In the genomic region with DNA sequence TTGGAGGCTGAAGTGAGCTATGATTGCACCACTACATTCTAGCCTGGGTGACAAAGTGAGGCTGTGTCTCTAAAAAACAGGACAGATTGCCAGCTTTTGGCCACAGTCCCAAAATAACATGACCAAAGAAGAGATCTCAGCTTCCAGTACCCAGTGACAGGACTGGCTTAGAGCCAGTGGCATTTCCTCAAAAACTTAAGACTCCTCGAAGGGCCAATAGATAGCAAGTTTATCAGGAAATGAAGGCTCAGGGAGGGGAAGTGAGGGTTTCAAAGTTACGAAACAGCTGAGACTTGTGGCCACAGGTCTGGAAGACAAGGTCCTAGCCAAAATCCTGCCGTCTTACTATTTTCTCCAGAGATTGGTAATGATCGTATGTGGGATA, we compare ENCODE assay signal across 1 cellular context.
TF ChIP-seq lines count a peak whose summit lies in the region.

No MANE protein-coding gene starts in this region.

TF ChIP-seq in K562, 482 proteins besides CTCF, POLR2A, EP300 and RAD21 (continued from another document and continues in another):
- TF ChIP-seq, protein P1, sequence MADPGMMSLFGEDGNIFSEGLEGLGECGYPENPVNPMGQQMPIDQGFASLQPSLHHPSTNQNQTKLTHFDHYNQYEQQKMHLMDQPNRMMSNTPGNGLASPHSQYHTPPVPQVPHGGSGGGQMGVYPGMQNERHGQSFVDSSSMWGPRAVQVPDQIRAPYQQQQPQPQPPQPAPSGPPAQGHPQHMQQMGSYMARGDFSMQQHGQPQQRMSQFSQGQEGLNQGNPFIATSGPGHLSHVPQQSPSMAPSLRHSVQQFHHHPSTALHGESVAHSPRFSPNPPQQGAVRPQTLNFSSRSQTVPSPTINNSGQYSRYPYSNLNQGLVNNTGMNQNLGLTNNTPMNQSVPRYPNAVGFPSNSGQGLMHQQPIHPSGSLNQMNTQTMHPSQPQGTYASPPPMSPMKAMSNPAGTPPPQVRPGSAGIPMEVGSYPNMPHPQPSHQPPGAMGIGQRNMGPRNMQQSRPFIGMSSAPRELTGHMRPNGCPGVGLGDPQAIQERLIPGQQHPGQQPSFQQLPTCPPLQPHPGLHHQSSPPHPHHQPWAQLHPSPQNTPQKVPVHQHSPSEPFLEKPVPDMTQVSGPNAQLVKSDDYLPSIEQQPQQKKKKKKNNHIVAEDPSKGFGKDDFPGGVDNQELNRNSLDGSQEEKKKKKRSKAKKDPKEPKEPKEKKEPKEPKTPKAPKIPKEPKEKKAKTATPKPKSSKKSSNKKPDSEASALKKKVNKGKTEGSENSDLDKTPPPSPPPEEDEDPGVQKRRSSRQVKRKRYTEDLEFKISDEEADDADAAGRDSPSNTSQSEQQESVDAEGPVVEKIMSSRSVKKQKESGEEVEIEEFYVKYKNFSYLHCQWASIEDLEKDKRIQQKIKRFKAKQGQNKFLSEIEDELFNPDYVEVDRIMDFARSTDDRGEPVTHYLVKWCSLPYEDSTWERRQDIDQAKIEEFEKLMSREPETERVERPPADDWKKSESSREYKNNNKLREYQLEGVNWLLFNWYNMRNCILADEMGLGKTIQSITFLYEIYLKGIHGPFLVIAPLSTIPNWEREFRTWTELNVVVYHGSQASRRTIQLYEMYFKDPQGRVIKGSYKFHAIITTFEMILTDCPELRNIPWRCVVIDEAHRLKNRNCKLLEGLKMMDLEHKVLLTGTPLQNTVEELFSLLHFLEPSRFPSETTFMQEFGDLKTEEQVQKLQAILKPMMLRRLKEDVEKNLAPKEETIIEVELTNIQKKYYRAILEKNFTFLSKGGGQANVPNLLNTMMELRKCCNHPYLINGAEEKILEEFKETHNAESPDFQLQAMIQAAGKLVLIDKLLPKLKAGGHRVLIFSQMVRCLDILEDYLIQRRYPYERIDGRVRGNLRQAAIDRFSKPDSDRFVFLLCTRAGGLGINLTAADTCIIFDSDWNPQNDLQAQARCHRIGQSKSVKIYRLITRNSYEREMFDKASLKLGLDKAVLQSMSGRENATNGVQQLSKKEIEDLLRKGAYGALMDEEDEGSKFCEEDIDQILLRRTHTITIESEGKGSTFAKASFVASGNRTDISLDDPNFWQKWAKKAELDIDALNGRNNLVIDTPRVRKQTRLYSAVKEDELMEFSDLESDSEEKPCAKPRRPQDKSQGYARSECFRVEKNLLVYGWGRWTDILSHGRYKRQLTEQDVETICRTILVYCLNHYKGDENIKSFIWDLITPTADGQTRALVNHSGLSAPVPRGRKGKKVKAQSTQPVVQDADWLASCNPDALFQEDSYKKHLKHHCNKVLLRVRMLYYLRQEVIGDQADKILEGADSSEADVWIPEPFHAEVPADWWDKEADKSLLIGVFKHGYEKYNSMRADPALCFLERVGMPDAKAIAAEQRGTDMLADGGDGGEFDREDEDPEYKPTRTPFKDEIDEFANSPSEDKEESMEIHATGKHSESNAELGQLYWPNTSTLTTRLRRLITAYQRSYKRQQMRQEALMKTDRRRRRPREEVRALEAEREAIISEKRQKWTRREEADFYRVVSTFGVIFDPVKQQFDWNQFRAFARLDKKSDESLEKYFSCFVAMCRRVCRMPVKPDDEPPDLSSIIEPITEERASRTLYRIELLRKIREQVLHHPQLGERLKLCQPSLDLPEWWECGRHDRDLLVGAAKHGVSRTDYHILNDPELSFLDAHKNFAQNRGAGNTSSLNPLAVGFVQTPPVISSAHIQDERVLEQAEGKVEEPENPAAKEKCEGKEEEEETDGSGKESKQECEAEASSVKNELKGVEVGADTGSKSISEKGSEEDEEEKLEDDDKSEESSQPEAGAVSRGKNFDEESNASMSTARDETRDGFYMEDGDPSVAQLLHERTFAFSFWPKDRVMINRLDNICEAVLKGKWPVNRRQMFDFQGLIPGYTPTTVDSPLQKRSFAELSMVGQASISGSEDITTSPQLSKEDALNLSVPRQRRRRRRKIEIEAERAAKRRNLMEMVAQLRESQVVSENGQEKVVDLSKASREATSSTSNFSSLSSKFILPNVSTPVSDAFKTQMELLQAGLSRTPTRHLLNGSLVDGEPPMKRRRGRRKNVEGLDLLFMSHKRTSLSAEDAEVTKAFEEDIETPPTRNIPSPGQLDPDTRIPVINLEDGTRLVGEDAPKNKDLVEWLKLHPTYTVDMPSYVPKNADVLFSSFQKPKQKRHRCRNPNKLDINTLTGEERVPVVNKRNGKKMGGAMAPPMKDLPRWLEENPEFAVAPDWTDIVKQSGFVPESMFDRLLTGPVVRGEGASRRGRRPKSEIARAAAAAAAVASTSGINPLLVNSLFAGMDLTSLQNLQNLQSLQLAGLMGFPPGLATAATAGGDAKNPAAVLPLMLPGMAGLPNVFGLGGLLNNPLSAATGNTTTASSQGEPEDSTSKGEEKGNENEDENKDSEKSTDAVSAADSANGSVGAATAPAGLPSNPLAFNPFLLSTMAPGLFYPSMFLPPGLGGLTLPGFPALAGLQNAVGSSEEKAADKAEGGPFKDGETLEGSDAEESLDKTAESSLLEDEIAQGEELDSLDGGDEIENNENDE (IDR thresholded peaks at IDR 0.05; ENCODE audit: low read depth, low read length), result no peak
- TF ChIP-seq, protein P2, sequence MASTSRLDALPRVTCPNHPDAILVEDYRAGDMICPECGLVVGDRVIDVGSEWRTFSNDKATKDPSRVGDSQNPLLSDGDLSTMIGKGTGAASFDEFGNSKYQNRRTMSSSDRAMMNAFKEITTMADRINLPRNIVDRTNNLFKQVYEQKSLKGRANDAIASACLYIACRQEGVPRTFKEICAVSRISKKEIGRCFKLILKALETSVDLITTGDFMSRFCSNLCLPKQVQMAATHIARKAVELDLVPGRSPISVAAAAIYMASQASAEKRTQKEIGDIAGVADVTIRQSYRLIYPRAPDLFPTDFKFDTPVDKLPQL (IDR thresholded peaks at IDR 0.05; ENCODE audit: extremely low read depth, insufficient read length), result no peak
- no peak for TF ChIP-seq RBM14 (IDR thresholded peaks at IDR 0.05; ENCODE audit: borderline replicate concordance, insufficient read depth, low read depth, low read length)
- TF ChIP-seq ELF1 (tag; IDR thresholded peaks at IDR 0.05), result 0 out of 2 replicates have a peak, but pooled peaks have one; percentile 66
- TF ChIP-seq, protein P3, sequence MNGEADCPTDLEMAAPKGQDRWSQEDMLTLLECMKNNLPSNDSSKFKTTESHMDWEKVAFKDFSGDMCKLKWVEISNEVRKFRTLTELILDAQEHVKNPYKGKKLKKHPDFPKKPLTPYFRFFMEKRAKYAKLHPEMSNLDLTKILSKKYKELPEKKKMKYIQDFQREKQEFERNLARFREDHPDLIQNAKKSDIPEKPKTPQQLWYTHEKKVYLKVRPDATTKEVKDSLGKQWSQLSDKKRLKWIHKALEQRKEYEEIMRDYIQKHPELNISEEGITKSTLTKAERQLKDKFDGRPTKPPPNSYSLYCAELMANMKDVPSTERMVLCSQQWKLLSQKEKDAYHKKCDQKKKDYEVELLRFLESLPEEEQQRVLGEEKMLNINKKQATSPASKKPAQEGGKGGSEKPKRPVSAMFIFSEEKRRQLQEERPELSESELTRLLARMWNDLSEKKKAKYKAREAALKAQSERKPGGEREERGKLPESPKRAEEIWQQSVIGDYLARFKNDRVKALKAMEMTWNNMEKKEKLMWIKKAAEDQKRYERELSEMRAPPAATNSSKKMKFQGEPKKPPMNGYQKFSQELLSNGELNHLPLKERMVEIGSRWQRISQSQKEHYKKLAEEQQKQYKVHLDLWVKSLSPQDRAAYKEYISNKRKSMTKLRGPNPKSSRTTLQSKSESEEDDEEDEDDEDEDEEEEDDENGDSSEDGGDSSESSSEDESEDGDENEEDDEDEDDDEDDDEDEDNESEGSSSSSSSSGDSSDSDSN (IDR thresholded peaks at IDR 0.05; ENCODE audit: borderline replicate concordance in 1 of 2, low read depth in 2 of 2, low read length in 2 of 2), result no peak
- TF ChIP-seq SRSF1 (IDR thresholded peaks at IDR 0.05; ENCODE audit: low read depth, low read length), result no peak
- TF ChIP-seq SMC3 (conservative IDR thresholded peaks at IDR 0.05; ENCODE audit: insufficient read depth, low read depth, low read length), result no peak
- no peak for TF ChIP-seq NR2C2 (CRISPR knock-in tag; IDR thresholded peaks at IDR 0.05)
- TF ChIP-seq NR2C2 (tag; IDR thresholded peaks at IDR 0.05), result no peak
- TF ChIP-seq CEBPB (tag; IDR thresholded peaks at IDR 0.05), result peak; percentile 93
- TF ChIP-seq C11orf30 (IDR thresholded peaks at IDR 0.05; ENCODE audit: low read depth), result no peak
- TF ChIP-seq, protein P4, sequence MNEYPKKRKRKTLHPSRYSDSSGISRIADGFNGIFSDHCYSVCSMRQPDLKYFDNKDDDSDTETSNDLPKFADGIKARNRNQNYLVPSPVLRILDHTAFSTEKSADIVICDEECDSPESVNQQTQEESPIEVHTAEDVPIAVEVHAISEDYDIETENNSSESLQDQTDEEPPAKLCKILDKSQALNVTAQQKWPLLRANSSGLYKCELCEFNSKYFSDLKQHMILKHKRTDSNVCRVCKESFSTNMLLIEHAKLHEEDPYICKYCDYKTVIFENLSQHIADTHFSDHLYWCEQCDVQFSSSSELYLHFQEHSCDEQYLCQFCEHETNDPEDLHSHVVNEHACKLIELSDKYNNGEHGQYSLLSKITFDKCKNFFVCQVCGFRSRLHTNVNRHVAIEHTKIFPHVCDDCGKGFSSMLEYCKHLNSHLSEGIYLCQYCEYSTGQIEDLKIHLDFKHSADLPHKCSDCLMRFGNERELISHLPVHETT (CRISPR knock-in tag; conservative IDR thresholded peaks at IDR 0.05 in 1 of 2, IDR thresholded peaks at IDR 0.05 in 1 of 2), result 0 out of 4 replicates have a peak, but pooled peaks of 1 of the 2 experiments have one; percentile 43
- TF ChIP-seq, protein P5, sequence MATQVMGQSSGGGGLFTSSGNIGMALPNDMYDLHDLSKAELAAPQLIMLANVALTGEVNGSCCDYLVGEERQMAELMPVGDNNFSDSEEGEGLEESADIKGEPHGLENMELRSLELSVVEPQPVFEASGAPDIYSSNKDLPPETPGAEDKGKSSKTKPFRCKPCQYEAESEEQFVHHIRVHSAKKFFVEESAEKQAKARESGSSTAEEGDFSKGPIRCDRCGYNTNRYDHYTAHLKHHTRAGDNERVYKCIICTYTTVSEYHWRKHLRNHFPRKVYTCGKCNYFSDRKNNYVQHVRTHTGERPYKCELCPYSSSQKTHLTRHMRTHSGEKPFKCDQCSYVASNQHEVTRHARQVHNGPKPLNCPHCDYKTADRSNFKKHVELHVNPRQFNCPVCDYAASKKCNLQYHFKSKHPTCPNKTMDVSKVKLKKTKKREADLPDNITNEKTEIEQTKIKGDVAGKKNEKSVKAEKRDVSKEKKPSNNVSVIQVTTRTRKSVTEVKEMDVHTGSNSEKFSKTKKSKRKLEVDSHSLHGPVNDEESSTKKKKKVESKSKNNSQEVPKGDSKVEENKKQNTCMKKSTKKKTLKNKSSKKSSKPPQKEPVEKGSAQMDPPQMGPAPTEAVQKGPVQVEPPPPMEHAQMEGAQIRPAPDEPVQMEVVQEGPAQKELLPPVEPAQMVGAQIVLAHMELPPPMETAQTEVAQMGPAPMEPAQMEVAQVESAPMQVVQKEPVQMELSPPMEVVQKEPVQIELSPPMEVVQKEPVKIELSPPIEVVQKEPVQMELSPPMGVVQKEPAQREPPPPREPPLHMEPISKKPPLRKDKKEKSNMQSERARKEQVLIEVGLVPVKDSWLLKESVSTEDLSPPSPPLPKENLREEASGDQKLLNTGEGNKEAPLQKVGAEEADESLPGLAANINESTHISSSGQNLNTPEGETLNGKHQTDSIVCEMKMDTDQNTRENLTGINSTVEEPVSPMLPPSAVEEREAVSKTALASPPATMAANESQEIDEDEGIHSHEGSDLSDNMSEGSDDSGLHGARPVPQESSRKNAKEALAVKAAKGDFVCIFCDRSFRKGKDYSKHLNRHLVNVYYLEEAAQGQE (CRISPR knock-in tag; IDR thresholded peaks at IDR 0.05; ENCODE audit: low read depth), result no peak
- TF ChIP-seq SMARCA4 (IDR thresholded peaks at IDR 0.05), result peak; percentile 64; the same call in 1 of the 2 replicates
- no peak for TF ChIP-seq ZNF699 (CRISPR knock-in tag; IDR thresholded peaks at IDR 0.05; ENCODE audit: insufficient replicate concordance)
- TF ChIP-seq NFYB (IDR thresholded peaks at IDR 0.05; ENCODE audit: extremely low read depth, insufficient read length), result no peak
- TF ChIP-seq ILF3 (IDR thresholded peaks at IDR 0.05; ENCODE audit: borderline replicate concordance), result 0 out of 2 replicates have a peak, but pooled peaks have one; percentile 12
- peak; percentile 72 for TF ChIP-seq CBFA2T3 (IDR thresholded peaks at IDR 0.05)
- 0 out of 2 replicates have a peak, but pooled peaks have one; percentile 40 for TF ChIP-seq XRCC5 (IDR thresholded peaks at IDR 0.05; ENCODE audit: low read depth, low read length)
- TF ChIP-seq, protein P6, sequence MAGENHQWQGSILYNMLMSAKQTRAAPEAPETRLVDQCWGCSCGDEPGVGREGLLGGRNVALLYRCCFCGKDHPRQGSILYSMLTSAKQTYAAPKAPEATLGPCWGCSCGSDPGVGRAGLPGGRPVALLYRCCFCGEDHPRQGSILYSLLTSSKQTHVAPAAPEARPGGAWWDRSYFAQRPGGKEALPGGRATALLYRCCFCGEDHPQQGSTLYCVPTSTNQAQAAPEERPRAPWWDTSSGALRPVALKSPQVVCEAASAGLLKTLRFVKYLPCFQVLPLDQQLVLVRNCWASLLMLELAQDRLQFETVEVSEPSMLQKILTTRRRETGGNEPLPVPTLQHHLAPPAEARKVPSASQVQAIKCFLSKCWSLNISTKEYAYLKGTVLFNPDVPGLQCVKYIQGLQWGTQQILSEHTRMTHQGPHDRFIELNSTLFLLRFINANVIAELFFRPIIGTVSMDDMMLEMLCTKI (IDR thresholded peaks at IDR 0.05; ENCODE audit: partially characterized antibody), result no peak
- TF ChIP-seq, protein P7, sequence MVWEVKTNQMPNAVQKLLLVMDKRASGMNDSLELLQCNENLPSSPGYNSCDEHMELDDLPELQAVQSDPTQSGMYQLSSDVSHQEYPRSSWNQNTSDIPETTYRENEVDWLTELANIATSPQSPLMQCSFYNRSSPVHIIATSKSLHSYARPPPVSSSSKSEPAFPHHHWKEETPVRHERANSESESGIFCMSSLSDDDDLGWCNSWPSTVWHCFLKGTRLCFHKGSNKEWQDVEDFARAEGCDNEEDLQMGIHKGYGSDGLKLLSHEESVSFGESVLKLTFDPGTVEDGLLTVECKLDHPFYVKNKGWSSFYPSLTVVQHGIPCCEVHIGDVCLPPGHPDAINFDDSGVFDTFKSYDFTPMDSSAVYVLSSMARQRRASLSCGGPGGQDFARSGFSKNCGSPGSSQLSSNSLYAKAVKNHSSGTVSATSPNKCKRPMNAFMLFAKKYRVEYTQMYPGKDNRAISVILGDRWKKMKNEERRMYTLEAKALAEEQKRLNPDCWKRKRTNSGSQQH (CRISPR knock-in tag; IDR thresholded peaks at IDR 0.05), result no peak
- TF ChIP-seq FOXK2 (conservative IDR thresholded peaks at IDR 0.05 in 1 of 2, IDR thresholded peaks at IDR 0.05 in 1 of 2; ENCODE audit: low read depth in 2 of 2), result peak in 1 of 2 experiments; percentile 42; a peak in 1 of 4 replicates
- TF ChIP-seq CHCHD3 (CRISPR knock-in tag; IDR thresholded peaks at IDR 0.05), result no peak
- TF ChIP-seq SREBF2 (CRISPR knock-in tag; IDR thresholded peaks at IDR 0.05), result no peak
- no peak for TF ChIP-seq FUS (optimal IDR thresholded peaks at IDR 0.05; ENCODE audit: low read depth, low read length)
- TF ChIP-seq, protein P8, sequence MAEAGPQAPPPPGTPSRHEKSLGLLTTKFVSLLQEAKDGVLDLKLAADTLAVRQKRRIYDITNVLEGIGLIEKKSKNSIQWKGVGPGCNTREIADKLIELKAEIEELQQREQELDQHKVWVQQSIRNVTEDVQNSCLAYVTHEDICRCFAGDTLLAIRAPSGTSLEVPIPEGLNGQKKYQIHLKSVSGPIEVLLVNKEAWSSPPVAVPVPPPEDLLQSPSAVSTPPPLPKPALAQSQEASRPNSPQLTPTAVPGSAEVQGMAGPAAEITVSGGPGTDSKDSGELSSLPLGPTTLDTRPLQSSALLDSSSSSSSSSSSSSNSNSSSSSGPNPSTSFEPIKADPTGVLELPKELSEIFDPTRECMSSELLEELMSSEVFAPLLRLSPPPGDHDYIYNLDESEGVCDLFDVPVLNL (CRISPR knock-in tag; IDR thresholded peaks at IDR 0.05; ENCODE audit: low read depth), result no peak
- peak; percentile 52; the same call in 1 of the 2 replicates for TF ChIP-seq CEBPG (CRISPR knock-in tag; IDR thresholded peaks at IDR 0.05)
- TF ChIP-seq CEBPG (tag; conservative IDR thresholded peaks at IDR 0.05 in 1 of 2, IDR thresholded peaks at IDR 0.05 in 1 of 2), result peak; percentile 40 to 76; a peak in 2 of 4 replicates
- TF ChIP-seq ZBED1 (IDR thresholded peaks at IDR 0.05), result no peak
- no peak for TF ChIP-seq EZH2 (IDR thresholded peaks at IDR 0.05; ENCODE audit: borderline replicate concordance, low read depth, low read length)
